Comparison of ENCODE assay signal across 1 cellular context in genomic region chrX:36986231-36986630, GRCh38.
TF ChIP-seq lines count a peak whose summit lies in the region.

No MANE protein-coding gene starts in this region.

TF ChIP-seq in GM23338, 12 proteins besides CTCF, POLR2A, EP300 and RAD21 (continued from another document):
- TF ChIP-seq ZNF462 (CRISPR knock-in tag; IDR thresholded peaks at IDR 0.05) (no peak), ZNF331 (CRISPR knock-in tag; IDR thresholded peaks at IDR 0.05; ENCODE audit: low read depth) (no peak), ZNF114 (CRISPR knock-in tag; IDR thresholded peaks at IDR 0.05) (no peak)
- TF ChIP-seq, protein P1, sequence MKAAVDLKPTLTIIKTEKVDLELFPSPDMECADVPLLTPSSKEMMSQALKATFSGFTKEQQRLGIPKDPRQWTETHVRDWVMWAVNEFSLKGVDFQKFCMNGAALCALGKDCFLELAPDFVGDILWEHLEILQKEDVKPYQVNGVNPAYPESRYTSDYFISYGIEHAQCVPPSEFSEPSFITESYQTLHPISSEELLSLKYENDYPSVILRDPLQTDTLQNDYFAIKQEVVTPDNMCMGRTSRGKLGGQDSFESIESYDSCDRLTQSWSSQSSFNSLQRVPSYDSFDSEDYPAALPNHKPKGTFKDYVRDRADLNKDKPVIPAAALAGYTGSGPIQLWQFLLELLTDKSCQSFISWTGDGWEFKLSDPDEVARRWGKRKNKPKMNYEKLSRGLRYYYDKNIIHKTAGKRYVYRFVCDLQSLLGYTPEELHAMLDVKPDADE (IDR thresholded peaks at IDR 0.05): no peak
- TF ChIP-seq, protein P2, sequence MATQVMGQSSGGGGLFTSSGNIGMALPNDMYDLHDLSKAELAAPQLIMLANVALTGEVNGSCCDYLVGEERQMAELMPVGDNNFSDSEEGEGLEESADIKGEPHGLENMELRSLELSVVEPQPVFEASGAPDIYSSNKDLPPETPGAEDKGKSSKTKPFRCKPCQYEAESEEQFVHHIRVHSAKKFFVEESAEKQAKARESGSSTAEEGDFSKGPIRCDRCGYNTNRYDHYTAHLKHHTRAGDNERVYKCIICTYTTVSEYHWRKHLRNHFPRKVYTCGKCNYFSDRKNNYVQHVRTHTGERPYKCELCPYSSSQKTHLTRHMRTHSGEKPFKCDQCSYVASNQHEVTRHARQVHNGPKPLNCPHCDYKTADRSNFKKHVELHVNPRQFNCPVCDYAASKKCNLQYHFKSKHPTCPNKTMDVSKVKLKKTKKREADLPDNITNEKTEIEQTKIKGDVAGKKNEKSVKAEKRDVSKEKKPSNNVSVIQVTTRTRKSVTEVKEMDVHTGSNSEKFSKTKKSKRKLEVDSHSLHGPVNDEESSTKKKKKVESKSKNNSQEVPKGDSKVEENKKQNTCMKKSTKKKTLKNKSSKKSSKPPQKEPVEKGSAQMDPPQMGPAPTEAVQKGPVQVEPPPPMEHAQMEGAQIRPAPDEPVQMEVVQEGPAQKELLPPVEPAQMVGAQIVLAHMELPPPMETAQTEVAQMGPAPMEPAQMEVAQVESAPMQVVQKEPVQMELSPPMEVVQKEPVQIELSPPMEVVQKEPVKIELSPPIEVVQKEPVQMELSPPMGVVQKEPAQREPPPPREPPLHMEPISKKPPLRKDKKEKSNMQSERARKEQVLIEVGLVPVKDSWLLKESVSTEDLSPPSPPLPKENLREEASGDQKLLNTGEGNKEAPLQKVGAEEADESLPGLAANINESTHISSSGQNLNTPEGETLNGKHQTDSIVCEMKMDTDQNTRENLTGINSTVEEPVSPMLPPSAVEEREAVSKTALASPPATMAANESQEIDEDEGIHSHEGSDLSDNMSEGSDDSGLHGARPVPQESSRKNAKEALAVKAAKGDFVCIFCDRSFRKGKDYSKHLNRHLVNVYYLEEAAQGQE (IDR thresholded peaks at IDR 0.05; ENCODE audit: unreplicated experiment): no peak
